ENCODE assay signal across 12 cellular contexts in the genomic region with DNA sequence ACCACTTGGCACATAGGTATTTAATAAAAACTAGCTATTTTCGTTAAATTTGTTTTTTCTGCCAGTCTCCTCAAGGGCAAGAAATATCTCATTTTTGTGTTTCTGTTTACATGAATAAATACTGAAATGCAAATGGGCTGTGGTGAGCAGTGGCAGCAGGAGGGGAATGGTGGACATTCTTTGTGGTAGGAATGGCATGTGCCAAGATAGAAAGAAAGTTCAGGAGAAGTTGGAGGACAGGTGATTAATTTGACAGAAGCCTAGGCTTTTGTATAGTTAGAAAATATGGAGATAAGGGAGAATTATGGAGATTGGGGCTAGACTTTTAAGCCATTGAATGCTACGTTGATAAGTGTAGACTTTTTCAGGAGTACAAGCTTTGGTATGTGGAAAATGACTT. TPM values are rescaled to one million over a fixed set of nuclear protein-coding genes. Genes with fewer than 3 reads are reported as not detected.
DNase-seq lines count a peak whose midpoint lies in the region; ATAC-seq and TF ChIP-seq lines count a peak whose summit lies in the region.
"Had no signal": no experiment of that assay in that cellular context is flagged by ENCODE, and none has a peak within 500 bp of the region (broad histone marks: within the 10 kb centered on the region; RNA-seq: fewer than 3 reads in every experiment).

No MANE protein-coding gene starts in this region.

- H3K23me2 ChIP-seq in H9 (ENCODE audit: insufficient read length, low read depth, low read length, poor library complexity, severe bottlenecking): no peaks in the 10 kb centered on the region

- no peak overlapping the region for H3K9ac ChIP-seq in H9 (ENCODE audit: extremely low read depth, insufficient read length, low read length)

- no peak overlapping the region for H3K4me3 Mint-ChIP-seq in CD14-positive monocyte
- no peak overlapping the region; a peak in 2 of 5 replicates for H3K4me3 Mint-ChIP-seq in H9
- peak overlapping the region; percentile 97 for H3K4me3 Mint-ChIP-seq in activated T-helper 17 cell treated with anti-CD3 and anti-CD28 coated beads, Interleukin-2, amount 50 U/mL, for 72 hours

- peaks cover 10% of the 10 kb centered on the region; the same call in 1 of the 2 replicates for H3K79me2 ChIP-seq in H9 (ENCODE audit: insufficient read depth, low read length)

- no peaks in the 10 kb centered on the region for H4K20me1 ChIP-seq in H9 (ENCODE audit: control insufficient read depth, insufficient read depth, insufficient read length)

- H3K14ac ChIP-seq in H9 (ENCODE audit: insufficient read depth, low read length): no peak overlapping the region

- H3K23ac ChIP-seq in H9 (ENCODE audit: insufficient read length, low read depth, low read length): no peak overlapping the region

- no peak overlapping the region for H2BK12ac ChIP-seq in H9 (ENCODE audit: insufficient read length, low read depth, low read length)

- peaks cover 10 to 17% of the 10 kb centered on the region in 2 donors for H3K36me3 Mint-ChIP-seq in CD14-positive monocyte
- no peaks in the 10 kb centered on the region; a peak in 1 of 7 replicates for H3K36me3 Mint-ChIP-seq in H9 (ENCODE audit: insufficient read depth in 1 of 3, low read depth in 3 of 3)
- H3K36me3 Mint-ChIP-seq in activated T-helper 17 cell treated with anti-CD3 and anti-CD28 coated beads, Interleukin-2, amount 50 U/mL, for 72 hours (ENCODE audit: low read depth): peaks cover 95% of the 10 kb centered on the region

- no peak overlapping the region for H4K8ac ChIP-seq in H9 (replicated peaks; ENCODE audit: insufficient read length, low read depth, low read length)

- H2BK120ac ChIP-seq in H9 (ENCODE audit: low read depth, low read length, poor library complexity, severe bottlenecking): no peak overlapping the region

- no peaks in the 10 kb centered on the region for H3K27me3 ChIP-seq in H9 (ENCODE audit: insufficient read depth, low read length)

- no peaks in the 10 kb centered on the region for H3K9me3 Mint-ChIP-seq in CD14-positive monocyte
- no peaks in the 10 kb centered on the region for H3K9me3 Mint-ChIP-seq in H9
- H3K9me3 Mint-ChIP-seq in activated T-helper 17 cell treated with anti-CD3 and anti-CD28 coated beads, Interleukin-2, amount 50 U/mL, for 72 hours: no peaks in the 10 kb centered on the region

- H3K27ac Mint-ChIP-seq in CD14-positive monocyte (peak overlapping the region in 5 of 7 donors; percentile 20 to 83 (median 51)), H9 (peak overlapping the region; percentile 2 to 67 (median 49); a peak in 4 of 7 replicates)
- H3K27ac Mint-ChIP-seq in activated T-helper 17 cell treated with anti-CD3 and anti-CD28 coated beads, Interleukin-2, amount 50 U/mL, for 72 hours: peak overlapping the region; percentile 92

- no peak overlapping the region for H2BK15ac ChIP-seq in H9 (ENCODE audit: low read depth, low read length)

- H3K4me1 Mint-ChIP-seq in CD14-positive monocyte: peaks cover 64% of the 10 kb centered on the region
- H3K4me1 Mint-ChIP-seq in H9: peaks cover 9 to 10% of the 10 kb centered on the region in 2 experiments
- peaks cover 55% of the 10 kb centered on the region for H3K4me1 Mint-ChIP-seq in activated T-helper 17 cell treated with anti-CD3 and anti-CD28 coated beads, Interleukin-2, amount 50 U/mL, for 72 hours

- H3K9me3 ChIP-seq in H9 (ENCODE audit: control insufficient read depth, low read depth, low read length): no peaks in the 10 kb centered on the region

- H3K4me1 ChIP-seq in H9 (ENCODE audit: insufficient read depth, low read length): 0 out of 2 replicates have a peak, but pooled peaks cover 2% of the 10 kb centered on the region

- no peak for ATAC-seq in activated T-helper 17 cell treated with anti-CD3 and anti-CD28 coated beads, Interleukin-2, amount 50 U/mL, for 72 hours (replicated peaks)
- ATAC-seq in Right ventricle myocardium superior (ENCODE audit: poor library complexity): no peak
- ATAC-seq in HG02678 (IDR thresholded peaks at IDR 0.05; ENCODE audit: unreplicated experiment): no peak
- no peak for ATAC-seq in GM18873 (IDR thresholded peaks at IDR 0.05; ENCODE audit: low FRiP score, unreplicated experiment)
- ATAC-seq: Panc1 had no signal

- no peak overlapping the region for H3T11ph ChIP-seq in H9 (ENCODE audit: low read length)

- H3K4ac ChIP-seq in H9 (ENCODE audit: low read depth, low read length): no peak overlapping the region

- no peak overlapping the region for H4K5ac ChIP-seq in H9 (ENCODE audit: insufficient read length, low read depth, low read length)

- H2AK5ac ChIP-seq in H9 (ENCODE audit: insufficient read length, low read length): no peak overlapping the region

- no peak for DNase-seq in CD14-positive monocyte (ENCODE audit: low spot score)
- no peak for DNase-seq in H9
- DNase-seq in myocyte (ENCODE audit: low read depth): peak; percentile 34
- DNase-seq in AML-193 (lab: John Stamatoyannopoulos, UW): no peak
- DNase-seq in Right ventricle myocardium superior: no peak
- DNase-seq: stimulated activated CD4-positive, alpha-beta T cell treated with anti-CD3 and anti-CD28 coated beads, Interleukin-2, amount 100 ng/mL, for 48 hours; stimulated activated naive CD4-positive, alpha-beta T cell treated with Interleukin-2 at 50 U/mL for 16 hours; T1000 had no signal

- no peaks in the 10 kb centered on the region for H3K27me3 Mint-ChIP-seq in CD14-positive monocyte (ENCODE audit: low read depth in 3 of 3)
- no peaks in the 10 kb centered on the region for H3K27me3 Mint-ChIP-seq in H9 (ENCODE audit: low read depth)
- no peaks in the 10 kb centered on the region for H3K27me3 Mint-ChIP-seq in activated T-helper 17 cell treated with anti-CD3 and anti-CD28 coated beads, Interleukin-2, amount 50 U/mL, for 72 hours

- intact Hi-C loops in CD14-positive monocyte (cut with micrococcal nuclease): no loop called here
- intact Hi-C loops in Right ventricle myocardium superior (cut with DNase I): no loop called here

- no peak overlapping the region for H2BK5ac ChIP-seq in H9 (ENCODE audit: insufficient read length, low read length)

- no CpG with 5 or more reads among the region's 2 CpGs for WGBS in H9 (ENCODE audit: extremely low coverage, insufficient read length, low lambda C conversion rate)

- H3K18ac ChIP-seq in H9 (ENCODE audit: insufficient read length, low read depth, low read length): no peak overlapping the region

- peaks cover 5% of the 10 kb centered on the region for H3K79me1 ChIP-seq in H9 (ENCODE audit: insufficient read depth, low read depth, low read length, poor library complexity, severe bottlenecking)

- H2BK20ac ChIP-seq in H9 (ENCODE audit: low read depth, low read length, poor library complexity, severe bottlenecking): no peak overlapping the region

- H3K27ac ChIP-seq in H9 (ENCODE audit: insufficient read length, low read depth, low read length): no peak overlapping the region

- H3K4me2 ChIP-seq in H9 (ENCODE audit: insufficient read depth, insufficient read length, low read length): no peak overlapping the region

- TF ChIP-seq CTCF in CD14-positive monocyte (IDR thresholded peaks at IDR 0.05): no peak
- TF ChIP-seq CTCF in H9 (conservative IDR thresholded peaks at IDR 0.05): no peak

- H4K91ac ChIP-seq in H9 (ENCODE audit: insufficient read length, low read depth, low read length): no peak overlapping the region

- H2AFZ ChIP-seq in H9 (ENCODE audit: low read length): no peak overlapping the region

- no peak overlapping the region for H3K56ac ChIP-seq in H9 (ENCODE audit: insufficient read length, low read depth, low read length)

RNA-seq across cellular contexts. Expression of a gene that starts 8.6 kb away (rescaled TPM):
- polyA plus RNA-seq in CD14-positive monocyte: 10 to 100 TPM; 41.2 to 75.3 TPM
- 26.7 and 28.3 TPM in 2 replicates for total RNA-seq in H9 (2021)
- total RNA-seq in activated T-helper 17 cell treated with anti-CD3 and anti-CD28 coated beads, Interleukin-2, amount 50 U/mL, for 72 hours: 100 to 1,000 TPM; 155 to 209 TPM
- 19.2 and 23.8 TPM in 2 replicates for total RNA-seq in myocyte
- 34.7 TPM for polyA plus RNA-seq in myocyte (2012)
- total RNA-seq in Right ventricle myocardium superior: 97.2 TPM
